ENCODE assay signal across 14 cellular contexts in the genomic region with DNA sequence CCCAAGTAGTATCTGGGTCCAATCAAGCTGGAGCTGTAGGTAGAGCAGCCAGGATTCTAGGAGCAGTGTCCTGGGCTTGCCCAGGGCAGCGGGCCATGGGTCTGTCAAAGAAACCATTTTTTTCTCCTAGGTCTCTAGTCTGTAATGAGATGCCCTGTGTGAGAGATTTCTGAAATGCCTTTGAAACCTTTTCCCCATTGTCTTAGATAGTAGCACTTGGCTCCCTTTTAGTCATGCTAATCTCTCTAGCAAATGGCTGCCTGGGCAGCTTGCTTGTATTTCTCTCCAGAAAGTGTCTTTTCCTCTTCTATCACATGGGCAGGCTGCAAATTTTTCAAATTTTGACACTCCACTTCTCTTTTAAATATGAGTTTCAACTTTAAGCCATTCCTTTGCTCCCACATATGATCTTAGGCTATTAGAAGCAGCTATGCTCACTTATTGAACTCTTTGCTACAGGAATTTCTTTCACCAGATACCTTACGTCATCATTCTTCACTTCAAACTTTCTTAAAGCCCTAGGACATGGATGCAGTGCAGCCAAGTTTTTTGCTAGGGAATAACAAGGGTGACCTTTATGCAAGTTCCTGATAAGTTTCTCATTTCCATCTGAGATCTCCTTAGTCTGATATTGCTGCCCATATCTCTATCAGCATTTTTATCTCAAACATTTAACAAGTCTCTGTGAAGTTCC.
DNase-seq lines count a peak whose midpoint lies in the region; ATAC-seq and TF ChIP-seq lines count a peak whose summit lies in the region.
"Had no signal": no experiment of that assay in that cellular context is flagged by ENCODE, and none has a peak within 500 bp of the region (broad histone marks: within the 10 kb centered on the region; RNA-seq: fewer than 3 reads in every experiment).

No MANE protein-coding gene starts in this region.

- H2BK15ac ChIP-seq in H9 (ENCODE audit: low read depth, low read length), result no peak overlapping the region; the same call in 1 of the 2 replicates

- H2BK12ac ChIP-seq in H9 (ENCODE audit: insufficient read length, low read depth, low read length), result peak overlapping the region; percentile 73

- H2AK5ac ChIP-seq in H9 (ENCODE audit: insufficient read length, low read length), result no peak overlapping the region

- H3K4me1 Mint-ChIP-seq in H9, result peaks cover 17 to 33% of the 10 kb centered on the region in 2 experiments
- peaks cover 27% of the 10 kb centered on the region for H3K4me1 Mint-ChIP-seq in WTC11
- H3K4me1 Mint-ChIP-seq: CD4-positive, alpha-beta memory T cell had no signal

- DNase-seq in H9, result peak; percentile 50
- peak; percentile 10 for DNase-seq in WTC11 (ENCODE audit: low spot score)
- DNase-seq in SKM-1 treated with dmso at 0.1 percent for 144 hours (lab: John Stamatoyannopoulos, UW; ENCODE audit: unreplicated experiment), result no peak
- no peak for DNase-seq in GDM1 (lab: John Stamatoyannopoulos, UW)
- DNase-seq in adrenal gland, result no peak
- DNase-seq: BE2C; CD4-positive, alpha-beta memory T cell; DMS79 treated with DMSO at 0.1 percent for 48 hours; EL; GF-D8 had no signal

- H3K27ac Mint-ChIP-seq in H9 (peak overlapping the region in 1 of 3 experiments; percentile 35; a peak in 2 of 7 replicates), WTC11 (peak overlapping the region; percentile 20)
- H3K27ac Mint-ChIP-seq: CD4-positive, alpha-beta memory T cell had no signal

- H4K20me1 ChIP-seq in H9 (ENCODE audit: control insufficient read depth, insufficient read depth, insufficient read length), result no peaks in the 10 kb centered on the region

- no peak overlapping the region for H3T11ph ChIP-seq in H9 (ENCODE audit: low read length)

- H4K5ac ChIP-seq in H9 (ENCODE audit: insufficient read length, low read depth, low read length), result no peak overlapping the region

- H2AFZ ChIP-seq in H9 (ENCODE audit: low read length), result no peak overlapping the region

- H3K4ac ChIP-seq in H9 (ENCODE audit: low read depth, low read length), result no peak overlapping the region

- H3K79me2 ChIP-seq in H9 (ENCODE audit: insufficient read depth, low read length), result no peaks in the 10 kb centered on the region

- H3K36me3 Mint-ChIP-seq in H9 (ENCODE audit: insufficient read depth in 1 of 3, low read depth in 3 of 3) (peaks cover 0 to 8% (median 2%) of the 10 kb centered on the region in 3 experiments; a peak in 6 of 7 replicates), WTC11 (peaks cover 15% of the 10 kb centered on the region)
- H3K36me3 Mint-ChIP-seq: CD4-positive, alpha-beta memory T cell had no signal

- CTCF ChIA-PET in WTC11 (lab: Charles Lee), result no interaction called here

- WGBS in H9 (ENCODE audit: extremely low coverage, insufficient read length, low lambda C conversion rate), result no CpG with 5 or more reads among the region's 2 CpGs
- WGBS in adrenal gland, 4 donors, result 79 to 83% (median 80%) methylated on average over 2 of the region's 2 CpGs

- H3K27me3 ChIP-seq in H9 (ENCODE audit: insufficient read depth, low read length), result no peaks in the 10 kb centered on the region
- H3K27me3 ChIP-seq in iPS-20b (ENCODE audit: insufficient read depth, low read length), result no peaks in the 10 kb centered on the region
- no peaks in the 10 kb centered on the region for H3K27me3 ChIP-seq in adrenal gland
- H3K27me3 ChIP-seq: BE2C had no signal

- no peak for TF ChIP-seq POLR2A in adrenal gland (IDR thresholded peaks at IDR 0.05)

- no peak overlapping the region for H3K56ac ChIP-seq in H9 (ENCODE audit: insufficient read length, low read depth, low read length)

- no peak overlapping the region for H4K91ac ChIP-seq in H9 (ENCODE audit: insufficient read length, low read depth, low read length)

- H3K36me3 ChIP-seq in iPS-20b (ENCODE audit: insufficient read depth, low read depth, low read length) (no peaks in the 10 kb centered on the region), adrenal gland (replicated peaks in 1 of 2) (no peaks in the 10 kb centered on the region)
- H3K36me3 ChIP-seq: BE2C had no signal

- no peak overlapping the region for H3K27ac ChIP-seq in H9 (ENCODE audit: insufficient read length, low read depth, low read length)
- no peak overlapping the region for H3K27ac ChIP-seq in iPS-20b (ENCODE audit: low read length)
- no peak overlapping the region for H3K27ac ChIP-seq in adrenal gland
- H3K27ac ChIP-seq: A549, C4-2B had no signal

- H3K27me3 Mint-ChIP-seq in H9 (ENCODE audit: low read depth) (peaks cover 10% of the 10 kb centered on the region), WTC11 (ENCODE audit: low read depth) (peaks cover 9% of the 10 kb centered on the region)
- H3K27me3 Mint-ChIP-seq: CD4-positive, alpha-beta memory T cell had no signal

- no peak overlapping the region for H3K9ac ChIP-seq in H9 (ENCODE audit: extremely low read depth, insufficient read length, low read length)
- H3K9ac ChIP-seq in iPS-20b (ENCODE audit: low read depth, low read length), result no peak overlapping the region

- TF ChIP-seq CTCF in H9 (conservative IDR thresholded peaks at IDR 0.05) (no peak), WTC11 (IDR thresholded peaks at IDR 0.05) (no peak), adrenal gland (IDR thresholded peaks at IDR 0.05) (no peak)

- H3K23me2 ChIP-seq in H9 (ENCODE audit: insufficient read length, low read depth, low read length, poor library complexity, severe bottlenecking), result no peaks in the 10 kb centered on the region

- H3K4me3 Mint-ChIP-seq in H9 (no peak overlapping the region), WTC11 (no peak overlapping the region)
- H3K4me3 Mint-ChIP-seq: CD4-positive, alpha-beta memory T cell had no signal

- H3K4me3 ChIP-seq in iPS-20b (ENCODE audit: low read length) (peak overlapping the region; percentile 7; the same call in 1 of the 2 replicates), adrenal gland (no peak overlapping the region)
- H3K4me3 ChIP-seq: A549 had no signal

- H3K9me3 Mint-ChIP-seq in H9, result peaks cover 7 to 19% of the 10 kb centered on the region in 2 experiments
- H3K9me3 Mint-ChIP-seq in WTC11, result peaks cover 32% of the 10 kb centered on the region

- H3K23ac ChIP-seq in H9 (ENCODE audit: insufficient read length, low read depth, low read length), result no peak overlapping the region

- H2BK5ac ChIP-seq in H9 (ENCODE audit: insufficient read length, low read length), result no peak overlapping the region

- H3K4me1 ChIP-seq in H9 (ENCODE audit: insufficient read depth, low read length) (no peaks in the 10 kb centered on the region), iPS-20b (ENCODE audit: insufficient read depth, low read length) (0 out of 2 replicates have a peak, but pooled peaks cover 4% of the 10 kb centered on the region), adrenal gland (replicated peaks in 1 of 2) (peaks cover 0 to under 1% of the 10 kb centered on the region in 2 donors)
- H3K4me1 ChIP-seq: A549, BE2C had no signal

- H3K4me2 ChIP-seq in H9 (ENCODE audit: insufficient read depth, insufficient read length, low read length), result no peak overlapping the region
- H3K4me2 ChIP-seq: A549 had no signal

- no peak overlapping the region for H3K14ac ChIP-seq in H9 (ENCODE audit: insufficient read depth, low read length)

- H3K79me1 ChIP-seq in H9 (ENCODE audit: insufficient read depth, low read depth, low read length, poor library complexity, severe bottlenecking), result no peaks in the 10 kb centered on the region

- ATAC-seq in WTC11 (peak; percentile 95), HG02938 (IDR thresholded peaks at IDR 0.05; ENCODE audit: unreplicated experiment) (no peak)
- ATAC-seq: A549 had no signal

- H2BK20ac ChIP-seq in H9 (ENCODE audit: low read depth, low read length, poor library complexity, severe bottlenecking), result no peak overlapping the region

- H3K9me3 ChIP-seq in H9 (ENCODE audit: control insufficient read depth, low read depth, low read length) (no peaks in the 10 kb centered on the region), iPS-20b (ENCODE audit: insufficient read depth, low read depth, low read length) (peaks cover 7% of the 10 kb centered on the region; the same call in 1 of the 2 replicates), adrenal gland (replicated peaks in 1 of 3) (no peaks in the 10 kb centered on the region)
- H3K9me3 ChIP-seq: A549, BE2C had no signal

- H2BK120ac ChIP-seq in H9 (ENCODE audit: low read depth, low read length, poor library complexity, severe bottlenecking), result no peak overlapping the region

- POLR2A ChIA-PET in WTC11 (lab: Charles Lee), result no interaction called here

- no peak overlapping the region for H3K18ac ChIP-seq in H9 (ENCODE audit: insufficient read length, low read depth, low read length)

- H4K8ac ChIP-seq in H9 (replicated peaks; ENCODE audit: insufficient read length, low read depth, low read length), result no peak overlapping the region

- intact Hi-C loops in adrenal gland (cut with DNase I), result no loop called here

TF ChIP-seq in WTC11, 78 proteins besides CTCF, POLR2A, EP300 and RAD21 (continues in another document):
- TF ChIP-seq ETV6 (CRISPR knock-in tag; IDR thresholded peaks at IDR 0.05) (no peak), ATF1 (CRISPR knock-in tag; IDR thresholded peaks at IDR 0.05) (no peak), PRRX2 (CRISPR knock-in tag; IDR thresholded peaks at IDR 0.05) (no peak), JAZF1 (CRISPR knock-in tag; IDR thresholded peaks at IDR 0.05) (no peak), NR1H2 (CRISPR knock-in tag; IDR thresholded peaks at IDR 0.05) (no peak), CREB1 (CRISPR knock-in tag; IDR thresholded peaks at IDR 0.05) (no peak)
- TF ChIP-seq, protein P1, sequence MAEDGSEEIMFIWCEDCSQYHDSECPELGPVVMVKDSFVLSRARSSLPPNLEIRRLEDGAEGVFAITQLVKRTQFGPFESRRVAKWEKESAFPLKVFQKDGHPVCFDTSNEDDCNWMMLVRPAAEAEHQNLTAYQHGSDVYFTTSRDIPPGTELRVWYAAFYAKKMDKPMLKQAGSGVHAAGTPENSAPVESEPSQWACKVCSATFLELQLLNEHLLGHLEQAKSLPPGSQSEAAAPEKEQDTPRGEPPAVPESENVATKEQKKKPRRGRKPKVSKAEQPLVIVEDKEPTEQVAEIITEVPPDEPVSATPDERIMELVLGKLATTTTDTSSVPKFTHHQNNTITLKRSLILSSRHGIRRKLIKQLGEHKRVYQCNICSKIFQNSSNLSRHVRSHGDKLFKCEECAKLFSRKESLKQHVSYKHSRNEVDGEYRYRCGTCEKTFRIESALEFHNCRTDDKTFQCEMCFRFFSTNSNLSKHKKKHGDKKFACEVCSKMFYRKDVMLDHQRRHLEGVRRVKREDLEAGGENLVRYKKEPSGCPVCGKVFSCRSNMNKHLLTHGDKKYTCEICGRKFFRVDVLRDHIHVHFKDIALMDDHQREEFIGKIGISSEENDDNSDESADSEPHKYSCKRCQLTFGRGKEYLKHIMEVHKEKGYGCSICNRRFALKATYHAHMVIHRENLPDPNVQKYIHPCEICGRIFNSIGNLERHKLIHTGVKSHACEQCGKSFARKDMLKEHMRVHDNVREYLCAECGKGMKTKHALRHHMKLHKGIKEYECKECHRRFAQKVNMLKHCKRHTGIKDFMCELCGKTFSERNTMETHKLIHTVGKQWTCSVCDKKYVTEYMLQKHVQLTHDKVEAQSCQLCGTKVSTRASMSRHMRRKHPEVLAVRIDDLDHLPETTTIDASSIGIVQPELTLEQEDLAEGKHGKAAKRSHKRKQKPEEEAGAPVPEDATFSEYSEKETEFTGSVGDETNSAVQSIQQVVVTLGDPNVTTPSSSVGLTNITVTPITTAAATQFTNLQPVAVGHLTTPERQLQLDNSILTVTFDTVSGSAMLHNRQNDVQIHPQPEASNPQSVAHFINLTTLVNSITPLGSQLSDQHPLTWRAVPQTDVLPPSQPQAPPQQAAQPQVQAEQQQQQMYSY (CRISPR knock-in tag; IDR thresholded peaks at IDR 0.05), result no peak

Comparison
In these comparisons a context has a peak if more than half of its experiments do, and no peak if none do; other contexts are left out.
1. DNase-seq: peak in H9 (single experiment) and WTC11 (single experiment); none in SKM-1 treated with dmso at 0.1 percent for 144 hours (single experiment), GDM1 (single experiment) and adrenal gland (0 of 7).